Comparison of ENCODE assay signal across 1 cellular context in the genomic region with DNA sequence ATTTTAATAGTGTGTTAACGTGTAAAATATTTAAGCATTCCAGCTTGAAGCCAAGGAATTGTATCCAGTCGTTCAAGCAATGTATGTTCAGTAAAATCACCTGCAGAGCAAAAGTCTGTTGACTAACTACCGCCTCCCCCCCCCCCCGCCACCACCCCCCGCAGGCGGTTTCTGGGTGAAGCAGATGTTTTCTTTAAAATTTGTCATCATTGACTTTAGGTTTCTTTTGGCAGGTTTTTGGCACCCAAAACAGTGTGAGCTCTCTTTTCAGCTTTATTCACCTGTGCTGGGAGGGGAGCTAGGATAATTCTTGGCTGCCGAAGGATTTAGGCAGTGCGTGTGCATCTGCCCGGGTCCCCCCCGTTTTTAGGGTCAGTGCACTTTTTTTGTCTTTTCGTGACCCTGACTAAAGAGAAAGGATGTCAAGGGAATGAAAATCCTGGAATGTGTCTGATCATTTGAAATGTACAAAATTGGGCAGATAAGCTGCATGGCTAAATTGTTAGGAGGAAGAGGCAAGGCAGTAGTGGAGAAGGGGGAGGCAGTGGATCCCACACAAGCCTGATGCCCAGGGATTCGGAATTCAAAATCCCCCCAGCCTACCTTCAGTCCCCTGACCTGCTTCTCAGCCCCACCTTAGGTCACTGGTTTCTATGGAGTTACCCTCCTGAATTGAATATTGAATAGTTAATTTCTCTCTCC.
TF ChIP-seq lines count a peak whose summit lies in the region.

No MANE protein-coding gene starts in this region.

TF ChIP-seq in K562, 482 proteins besides CTCF, POLR2A, EP300 and RAD21 (continued from another document):
- TF ChIP-seq, protein P1, sequence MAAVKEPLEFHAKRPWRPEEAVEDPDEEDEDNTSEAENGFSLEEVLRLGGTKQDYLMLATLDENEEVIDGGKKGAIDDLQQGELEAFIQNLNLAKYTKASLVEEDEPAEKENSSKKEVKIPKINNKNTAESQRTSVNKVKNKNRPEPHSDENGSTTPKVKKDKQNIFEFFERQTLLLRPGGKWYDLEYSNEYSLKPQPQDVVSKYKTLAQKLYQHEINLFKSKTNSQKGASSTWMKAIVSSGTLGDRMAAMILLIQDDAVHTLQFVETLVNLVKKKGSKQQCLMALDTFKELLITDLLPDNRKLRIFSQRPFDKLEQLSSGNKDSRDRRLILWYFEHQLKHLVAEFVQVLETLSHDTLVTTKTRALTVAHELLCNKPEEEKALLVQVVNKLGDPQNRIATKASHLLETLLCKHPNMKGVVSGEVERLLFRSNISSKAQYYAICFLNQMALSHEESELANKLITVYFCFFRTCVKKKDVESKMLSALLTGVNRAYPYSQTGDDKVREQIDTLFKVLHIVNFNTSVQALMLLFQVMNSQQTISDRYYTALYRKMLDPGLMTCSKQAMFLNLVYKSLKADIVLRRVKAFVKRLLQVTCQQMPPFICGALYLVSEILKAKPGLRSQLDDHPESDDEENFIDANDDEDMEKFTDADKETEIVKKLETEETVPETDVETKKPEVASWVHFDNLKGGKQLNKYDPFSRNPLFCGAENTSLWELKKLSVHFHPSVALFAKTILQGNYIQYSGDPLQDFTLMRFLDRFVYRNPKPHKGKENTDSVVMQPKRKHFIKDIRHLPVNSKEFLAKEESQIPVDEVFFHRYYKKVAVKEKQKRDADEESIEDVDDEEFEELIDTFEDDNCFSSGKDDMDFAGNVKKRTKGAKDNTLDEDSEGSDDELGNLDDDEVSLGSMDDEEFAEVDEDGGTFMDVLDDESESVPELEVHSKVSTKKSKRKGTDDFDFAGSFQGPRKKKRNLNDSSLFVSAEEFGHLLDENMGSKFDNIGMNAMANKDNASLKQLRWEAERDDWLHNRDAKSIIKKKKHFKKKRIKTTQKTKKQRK (IDR thresholded peaks at IDR 0.05; ENCODE audit: borderline replicate concordance, low read depth, low read length), result no peak
